8 cellular contexts compared by ENCODE assay signal in genomic region chr11:57321996-57322880, GRCh38. TPM values are rescaled to one million over a fixed set of nuclear protein-coding genes. Genes with fewer than 3 reads are reported as not detected.
A peak's percentile ranks its signal among the peaks of the same experiment; 100 is the strongest.
DNase-seq lines count a peak whose midpoint lies in the region; ATAC-seq and TF ChIP-seq lines count a peak whose summit lies in the region.

No MANE protein-coding gene starts in this region.

- peaks cover 33 to 43% of the 10 kb centered on the region in 2 donors for H3K4me1 Mint-ChIP-seq in stimulated activated naive B cell treated with anti-CD40 and anti-IgM and Interleukin-4, amounts not matched to agents 10 μg/mL and 1 μg/mL and 100 μg/mL, for 72 hours

- H3K36me3 ChIP-seq in kidney epithelial cell (ENCODE audit: control insufficient read depth, insufficient read depth, low read length) (peaks cover 2% of the 10 kb centered on the region), smooth muscle cell (ENCODE audit: low read depth) (no peaks in the 10 kb centered on the region)

- no peaks in the 10 kb centered on the region for H3K9me3 Mint-ChIP-seq in stimulated activated naive B cell treated with anti-CD40 and anti-IgM and Interleukin-4, amounts not matched to agents 10 μg/mL and 1 μg/mL and 100 μg/mL, for 72 hours

- peaks cover 33% of the 10 kb centered on the region for H3F3A ChIP-seq in smooth muscle cell (ENCODE audit: low read depth)

- H3K27ac Mint-ChIP-seq in stimulated activated naive B cell treated with anti-CD40 and anti-IgM and Interleukin-4, amounts not matched to agents 10 μg/mL and 1 μg/mL and 100 μg/mL, for 72 hours: no peak overlapping the region

- H3K4me3 ChIP-seq in choroid plexus epithelial cell (ENCODE audit: low read depth, low read length) (peak overlapping the region; percentile 56), kidney epithelial cell (ENCODE audit: low read depth, low read length) (peak overlapping the region; percentile 40), smooth muscle cell (peak overlapping the region; percentile 95)

- H3K36me3 Mint-ChIP-seq in stimulated activated naive B cell treated with anti-CD40 and anti-IgM and Interleukin-4, amounts not matched to agents 10 μg/mL and 1 μg/mL and 100 μg/mL, for 72 hours: peaks cover 19 to 23% of the 10 kb centered on the region in 2 donors

- H3K4me2 ChIP-seq in smooth muscle cell: peak overlapping the region; percentile 100

- H3K4me1 ChIP-seq in smooth muscle cell (ENCODE audit: low read depth): peaks cover 39% of the 10 kb centered on the region

- TF ChIP-seq CTCF in choroid plexus epithelial cell (conservative IDR thresholded peaks at IDR 0.05; ENCODE audit: low read depth, low read length): no peak
- no peak for TF ChIP-seq CTCF in kidney epithelial cell (IDR thresholded peaks at IDR 0.05; ENCODE audit: insufficient read depth, low read length, poor library complexity, severe bottlenecking)
- no peak for TF ChIP-seq CTCF in smooth muscle cell (IDR thresholded peaks at IDR 0.05; ENCODE audit: borderline replicate concordance, insufficient read depth, poor library complexity, severe bottlenecking)

- ATAC-seq in stimulated activated naive B cell treated with anti-CD40 and anti-IgM and Interleukin-4, amounts not matched to agents 10 μg/mL and 1 μg/mL and 100 μg/mL, for 72 hours (replicated peaks): no peak
- no peak for ATAC-seq in HG03354 (IDR thresholded peaks at IDR 0.05; ENCODE audit: poor library complexity, severe bottlenecking, unreplicated experiment)

- peaks cover 54% of the 10 kb centered on the region for H4K20me1 ChIP-seq in smooth muscle cell (ENCODE audit: low read depth)

- WGBS in smooth muscle cell (ENCODE audit: low lambda C conversion rate): 7% methylated on average over 14 of the region's 14 CpGs

- no peak overlapping the region for H3K4me3 Mint-ChIP-seq in stimulated activated naive B cell treated with anti-CD40 and anti-IgM and Interleukin-4, amounts not matched to agents 10 μg/mL and 1 μg/mL and 100 μg/mL, for 72 hours

- no peaks in the 10 kb centered on the region for H3K27me3 Mint-ChIP-seq in stimulated activated naive B cell treated with anti-CD40 and anti-IgM and Interleukin-4, amounts not matched to agents 10 μg/mL and 1 μg/mL and 100 μg/mL, for 72 hours

- H3K9me3 ChIP-seq in smooth muscle cell (replicated peaks; ENCODE audit: low read depth): no peaks in the 10 kb centered on the region

- H3K79me2 ChIP-seq in smooth muscle cell (ENCODE audit: low read depth): peaks cover 61% of the 10 kb centered on the region

- no peak overlapping the region for H2AFZ ChIP-seq in smooth muscle cell (ENCODE audit: low read depth)

- peak overlapping the region; percentile 91 for H3K27ac ChIP-seq in smooth muscle cell (ENCODE audit: low read depth)

- H3K9ac ChIP-seq in smooth muscle cell (ENCODE audit: low read depth): peak overlapping the region; percentile 80

- no peaks in the 10 kb centered on the region for H3K27me3 ChIP-seq in kidney epithelial cell (ENCODE audit: control insufficient read depth, insufficient read depth, low read length)
- no peaks in the 10 kb centered on the region for H3K27me3 ChIP-seq in smooth muscle cell (ENCODE audit: low read depth)

- peak; percentile 38 for DNase-seq in stimulated activated CD4-positive, alpha-beta T cell treated with anti-CD3 and anti-CD28 coated beads, Interleukin-15, amount 100 ng/mL, for 24 hours
- DNase-seq in stimulated activated CD4-positive, alpha-beta T cell treated with anti-CD3 and anti-CD28 coated beads, Interleukin-12 subunit alpha, Interleukin-12 subunit beta, amount 100 ng/mL, for 4 hours: no peak
- DNase-seq in NCI-H748 treated with DMSO at 0.1 percent for 48 hours (lab: John Stamatoyannopoulos, UW): peak; percentile 12
- peak; percentile 97 for DNase-seq in choroid plexus epithelial cell (ENCODE audit: low read depth)
- peak; percentile 91 for DNase-seq in kidney epithelial cell (ENCODE audit: low read depth)
- peak; percentile 63 for DNase-seq in smooth muscle cell (lab: John Stamatoyannopoulos, UW; ENCODE audit: unreplicated experiment)
- no peak for DNase-seq in stimulated activated naive B cell treated with anti-CD40 and anti-IgM and Interleukin-4, amounts not matched to agents 10 μg/mL and 1 μg/mL and 100 μg/mL, for 72 hours

RNA-seq across cellular contexts. Expression of gene TNKS1BP1, which starts 2.5 kb away (rescaled TPM):
- total RNA-seq in kidney epithelial cell: 91.1 and 93.2 TPM in 2 replicates
- 39.0 and 46.3 TPM in 2 replicates for total RNA-seq in smooth muscle cell
- 86.3 and 118 TPM in 2 replicates for polyA plus RNA-seq in smooth muscle cell

RNA-seq across cellular contexts. Expression of gene SSRP1, which starts 13.5 kb away (rescaled TPM):
- 129 and 156 TPM in 2 replicates for total RNA-seq in kidney epithelial cell
- 57.6 and 64.9 TPM in 2 replicates for total RNA-seq in smooth muscle cell
- 46.0 and 53.2 TPM in 2 replicates for polyA plus RNA-seq in smooth muscle cell

RNA-seq across cellular contexts. Expression of gene P2RX3, which starts 15.9 kb away (rescaled TPM):
- total RNA-seq in kidney epithelial cell (not detected in 2 replicates), smooth muscle cell (not detected in 2 replicates)
- 0.19 TPM in 1 of 2 replicates, not detected in the other for polyA plus RNA-seq in smooth muscle cell

RNA-seq across cellular contexts. Expression of gene PRG3, which starts 58.7 kb away (rescaled TPM):
- total RNA-seq in kidney epithelial cell: not detected in 2 replicates
- not detected in 2 replicates for total RNA-seq in smooth muscle cell
- not detected in 2 replicates for polyA plus RNA-seq in smooth muscle cell

Comparison
In these comparisons a context has a peak if more than half of its experiments do, and no peak if none do; other contexts are left out.
1. DNase-seq: peak in stimulated activated CD4-positive, alpha-beta T cell treated with anti-CD3 and anti-CD28 coated beads, Interleukin-15, amount 100 ng/mL, for 24 hours (single experiment), NCI-H748 treated with DMSO at 0.1 percent for 48 hours (single experiment), choroid plexus epithelial cell (single experiment), kidney epithelial cell (single experiment) and smooth muscle cell (single experiment); none in stimulated activated CD4-positive, alpha-beta T cell treated with anti-CD3 and anti-CD28 coated beads, Interleukin-12 subunit alpha, Interleukin-12 subunit beta, amount 100 ng/mL, for 4 hours (single experiment) and stimulated activated naive B cell treated with anti-CD40 and anti-IgM and Interleukin-4, amounts not matched to agents 10 μg/mL and 1 μg/mL and 100 μg/mL, for 72 hours (single experiment).
2. H3K4me3 ChIP-seq: peak in every context shown above with its lines; median percentile 95 in smooth muscle cell; 56 in choroid plexus epithelial cell; 40 in kidney epithelial cell.